Comparison of ENCODE assay signal across 1 cellular context in genomic region chr11:116807601-116808261, GRCh38.
TF ChIP-seq lines count a peak whose summit lies in the region.

No MANE protein-coding gene starts in this region.

TF ChIP-seq in HepG2, 621 proteins besides CTCF, POLR2A, EP300 and RAD21 (continued from another document and continues in another):
- TF ChIP-seq ZNF407 (CRISPR knock-in tag; IDR thresholded peaks at IDR 0.05; ENCODE audit: not compliant biosample characterization) (no peak), ZNF879 (CRISPR knock-in tag; IDR thresholded peaks at IDR 0.05) (no peak), HNRNPLL (IDR thresholded peaks at IDR 0.05; ENCODE audit: low read depth, low read length, poor library complexity, severe bottlenecking) (no peak), ZZZ3 (CRISPR knock-in tag; IDR thresholded peaks at IDR 0.05; ENCODE audit: borderline replicate concordance) (0 out of 2 replicates have a peak, but pooled peaks have one; percentile 7), MIER2 (CRISPR knock-in tag; IDR thresholded peaks at IDR 0.05) (no peak), SUZ12 (IDR thresholded peaks at IDR 0.05; ENCODE audit: low read depth, low read length) (no peak), ZNF704 (CRISPR knock-in tag; IDR thresholded peaks at IDR 0.05; ENCODE audit: borderline replicate concordance) (no peak), CENPT (CRISPR knock-in tag; IDR thresholded peaks at IDR 0.05; ENCODE audit: low read depth) (no peak), ELF1 (CRISPR knock-in tag; IDR thresholded peaks at IDR 0.05) (no peak), ZNF616 (CRISPR knock-in tag; IDR thresholded peaks at IDR 0.05; ENCODE audit: low read depth) (peak; percentile 77; the same call in 1 of the 2 replicates), ZSCAN30 (CRISPR knock-in tag; IDR thresholded peaks at IDR 0.05) (no peak), GABPB1 (CRISPR knock-in tag; IDR thresholded peaks at IDR 0.05) (0 out of 2 replicates have a peak, but pooled peaks have one; percentile 6), ATF4 (CRISPR knock-in tag; IDR thresholded peaks at IDR 0.05) (no peak), FOXK1 (CRISPR knock-in tag; IDR thresholded peaks at IDR 0.05; ENCODE audit: borderline replicate concordance, low read depth) (no peak), ZMAT5 (CRISPR knock-in tag; IDR thresholded peaks at IDR 0.05; ENCODE audit: borderline replicate concordance, low read depth) (no peak), ZBTB1 (CRISPR knock-in tag; IDR thresholded peaks at IDR 0.05; ENCODE audit: borderline replicate concordance) (no peak), KDM4B (CRISPR knock-in tag; IDR thresholded peaks at IDR 0.05) (no peak), ZNF547 (CRISPR knock-in tag; IDR thresholded peaks at IDR 0.05) (0 out of 2 replicates have a peak, but pooled peaks have one; percentile 12), RARA (CRISPR knock-in tag; IDR thresholded peaks at IDR 0.05) (no peak), NR2F2 (IDR thresholded peaks at IDR 0.05; ENCODE audit: borderline replicate concordance, low read depth) (no peak), ZNF329 (CRISPR knock-in tag; IDR thresholded peaks at IDR 0.05; ENCODE audit: low read depth) (no peak), ZNF138 (CRISPR knock-in tag; IDR thresholded peaks at IDR 0.05; ENCODE audit: low read depth) (peak; percentile 72; the same call in 1 of the 2 replicates), BCL6 (CRISPR knock-in tag; IDR thresholded peaks at IDR 0.05) (no peak), ZBTB3 (CRISPR knock-in tag; IDR thresholded peaks at IDR 0.05; ENCODE audit: borderline replicate concordance, low read depth) (no peak), TSC22D2 (CRISPR knock-in tag; IDR thresholded peaks at IDR 0.05; ENCODE audit: borderline replicate concordance) (no peak), SNAPC5 (CRISPR knock-in tag; IDR thresholded peaks at IDR 0.05; ENCODE audit: borderline replicate concordance) (no peak), ZNF629 (CRISPR knock-in tag; conservative IDR thresholded peaks at IDR 0.05) (no peak), CBX2 (IDR thresholded peaks at IDR 0.05; ENCODE audit: low read depth, low read length) (no peak), CBX2 (CRISPR knock-in tag; IDR thresholded peaks at IDR 0.05; ENCODE audit: low read depth) (no peak), SIN3A (IDR thresholded peaks at IDR 0.05; ENCODE audit: borderline replicate concordance, low read depth, low read length) (no peak), ZNF615 (CRISPR knock-in tag; IDR thresholded peaks at IDR 0.05; ENCODE audit: borderline replicate concordance) (0 out of 2 replicates have a peak, but pooled peaks have one; percentile 15), NR0B2 (CRISPR knock-in tag; IDR thresholded peaks at IDR 0.05) (no peak), CEBPZ (IDR thresholded peaks at IDR 0.05; ENCODE audit: low read length) (no peak), ZNF746 (CRISPR knock-in tag; IDR thresholded peaks at IDR 0.05) (no peak), MLLT10 (CRISPR knock-in tag; IDR thresholded peaks at IDR 0.05) (no peak), ZNF609 (CRISPR knock-in tag; IDR thresholded peaks at IDR 0.05; ENCODE audit: borderline replicate concordance) (no peak), ZNF772 (CRISPR knock-in tag; IDR thresholded peaks at IDR 0.05) (peak; percentile 3; the same call in 1 of the 2 replicates), HDAC1 (CRISPR knock-in tag; IDR thresholded peaks at IDR 0.05) (no peak), CREB3 (CRISPR knock-in tag; IDR thresholded peaks at IDR 0.05) (no peak), ATM (IDR thresholded peaks at IDR 0.05; ENCODE audit: borderline replicate concordance) (no peak), JUND (CRISPR knock-in tag; IDR thresholded peaks at IDR 0.05) (peak; percentile 50; the same call in 1 of the 2 replicates), ZSCAN29 (CRISPR knock-in tag; conservative IDR thresholded peaks at IDR 0.05) (no peak), ZNF382 (CRISPR knock-in tag; IDR thresholded peaks at IDR 0.05; ENCODE audit: borderline replicate concordance) (no peak)
